1 cellular context compared by ENCODE assay signal in the genomic region with DNA sequence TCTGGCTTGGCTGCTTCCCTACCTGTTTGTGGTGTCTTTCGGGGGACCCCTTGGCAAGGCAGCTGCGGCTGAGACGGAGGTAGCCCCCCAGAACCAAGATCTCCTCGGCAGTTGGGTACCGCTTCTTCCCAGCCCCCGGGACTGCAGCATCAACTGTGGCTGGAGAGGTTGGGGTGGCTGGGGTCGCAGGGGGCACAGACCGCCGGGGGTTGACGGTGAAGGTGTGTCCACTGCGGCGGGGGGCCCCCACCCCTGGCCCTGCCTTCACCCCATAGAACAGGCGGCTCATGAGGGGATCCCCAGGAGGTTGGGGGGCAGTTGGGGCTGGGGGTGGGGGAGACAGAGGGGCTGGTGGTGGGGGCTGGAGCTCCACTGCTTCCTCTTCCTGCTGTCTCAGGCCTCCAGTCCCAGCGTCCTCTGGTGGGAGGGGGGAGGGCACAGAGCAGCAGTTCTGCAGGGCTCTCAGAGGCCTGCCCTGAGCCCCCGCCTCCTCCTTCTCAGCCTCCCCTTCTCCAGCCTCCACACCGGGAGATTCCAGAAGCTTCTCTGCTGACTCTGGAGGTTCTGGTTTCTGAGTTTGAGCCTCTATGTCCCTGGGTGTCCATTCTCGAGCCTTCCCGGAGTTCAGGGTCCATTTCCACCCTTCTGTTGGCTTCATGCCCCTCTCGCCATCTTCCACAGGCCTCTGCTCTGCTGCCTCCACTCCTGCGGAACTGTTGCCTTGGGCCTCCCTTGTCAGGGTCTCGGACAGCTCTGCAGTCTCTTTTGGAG.
TF ChIP-seq lines count a peak whose summit lies in the region.

No MANE protein-coding gene starts in this region.

TF ChIP-seq in neural cell, 6 proteins besides CTCF, POLR2A, EP300 and RAD21:
- no peak for TF ChIP-seq SMC3 (conservative IDR thresholded peaks at IDR 0.05; ENCODE audit: poor library complexity)
- no peak for TF ChIP-seq MXI1 (conservative IDR thresholded peaks at IDR 0.05; ENCODE audit: poor library complexity, severe bottlenecking)
- no peak for TF ChIP-seq TAF1 (IDR thresholded peaks at IDR 0.05; ENCODE audit: low read depth)
